ENCODE assay signal across 8 cellular contexts in genomic region chr4:82360298-82361177, GRCh38. TPM values are rescaled to one million over a fixed set of nuclear protein-coding genes. Genes with fewer than 3 reads are reported as not detected.
DNase-seq lines count a peak whose midpoint lies in the region; ATAC-seq, FAIRE-seq and TF ChIP-seq lines count a peak whose summit lies in the region.

No MANE protein-coding gene starts in this region.

- H3K27ac ChIP-seq in RWPE1 = no peak overlapping the region
- no peak overlapping the region; the same call in 1 of the 2 replicates for H3K27ac ChIP-seq in H1 (ENCODE audit: low read depth, low read length)

- H2BK12ac ChIP-seq in H1 (ENCODE audit: low read depth, low read length) = no peak overlapping the region

- TF ChIP-seq EP300 in H1 (IDR thresholded peaks at IDR 0.05; ENCODE audit: borderline replicate concordance in 1 of 2, low read depth in 2 of 2, low read length in 2 of 2) = no peak

- TF ChIP-seq CTCF in AG10803 (conservative IDR thresholded peaks at IDR 0.05; ENCODE audit: low read length) (peak; percentile 73), GM13977 (IDR thresholded peaks at IDR 0.05; ENCODE audit: extremely low read depth, insufficient read depth, missing control alignments) (peak; percentile 51), RWPE1 (conservative IDR thresholded peaks at IDR 0.05; ENCODE audit: low read depth) (peak; percentile 61), H1 (IDR thresholded peaks at IDR 0.05; ENCODE audit: control extremely low read depth in 1 of 3, insufficient read depth in 1 of 3, low read depth in 1 of 3, low read length in 3 of 3) (peak in 1 of 3 experiments; percentile 56; a peak in 2 of 4 replicates)

- H3K4me3 ChIP-seq in AG10803 (ENCODE audit: low read length) (no peak overlapping the region), H1 (ENCODE audit: extremely low read depth in 1 of 4, insufficient read depth in 2 of 4, low read depth in 3 of 4, low read length in 4 of 4) (no peak overlapping the region)

- H3K27me3 ChIP-seq in H1 (replicated peaks in 1 of 4; ENCODE audit: control insufficient read depth in 3 of 4, extremely low read depth in 1 of 4, insufficient read depth in 3 of 4, low read length in 3 of 4) = peaks cover 0 to 1% (median 0%) of the 10 kb centered on the region in 4 experiments; a peak in 1 of 7 replicates

- H3K36me3 ChIP-seq in H1 (ENCODE audit: control insufficient read depth in 2 of 4, insufficient read depth in 4 of 4, low read length in 3 of 4) = peaks cover 24 to 64% (median 31%) of the 10 kb centered on the region in 4 experiments

- H4K91ac ChIP-seq in H1 (replicated peaks; ENCODE audit: insufficient read length, low read length) = no peak overlapping the region

- no peaks in the 10 kb centered on the region; a peak in 1 of 7 replicates for H3K4me1 ChIP-seq in H1 (replicated peaks in 1 of 4; ENCODE audit: control insufficient read depth in 3 of 4, insufficient read depth in 4 of 4, low read length in 3 of 4)

- H3K79me2 ChIP-seq in H1 (ENCODE audit: control insufficient read depth in 1 of 2, insufficient read depth in 2 of 2, low read length in 2 of 2) = peaks cover 25 to 100% of the 10 kb centered on the region in 2 experiments

- H3K56ac ChIP-seq in H1 (replicated peaks; ENCODE audit: insufficient read length, low read depth, low read length) = no peak overlapping the region

- no peaks in the 10 kb centered on the region for H3K9me3 ChIP-seq in H1 (ENCODE audit: insufficient read depth in 2 of 2, low read depth in 1 of 2, low read length in 1 of 2)

- POLR2A ChIA-PET in RWPE1 (lab: Yijun Ruan, JAX; ENCODE audit: low non-redundant PET) = no interaction called here
- POLR2A ChIA-PET in H1 (lab: Charles Lee; ENCODE audit: partially characterized antibody) = interaction anchor here (0.9 to 9.1 kb wide), 11 partner anchors 8 to 69 kb away, joined by 3 to 104 read pairs (median 5); partner anchors contain the start of genes ENOPH1, HNRNPD and HNRNPDL

- H3K9ac ChIP-seq in H1 (replicated peaks in 1 of 4; ENCODE audit: extremely low read depth in 1 of 4, low read depth in 3 of 4, low read length in 3 of 4) = no peak overlapping the region

- ATAC-seq in HG03460 (IDR thresholded peaks at IDR 0.05; ENCODE audit: unreplicated experiment) = no peak

- CTCF ChIA-PET in RWPE1 (lab: Yijun Ruan, JAX) = interaction anchor here (0.7 to 1.8 kb wide), 7 partner anchors 11 to 92 kb away, joined by 3 to 10 read pairs (median 3); no protein-coding TSS in a partner anchor
- CTCF ChIA-PET in H1 (lab: Charles Lee; ENCODE audit: partially characterized antibody) = interaction anchor here (0.6 to 3.7 kb wide), 23 partner anchors 11 to 451 kb away, joined by 3 to 13 read pairs (median 4); no protein-coding TSS in a partner anchor

- in situ Hi-C loops in GM13977 (cut with MboI; ENCODE audit: low pct_unique_long_range_greater_than_20kb, low sequenced_read_pairs, unreplicated experiment) = no loop called here

- peak; percentile 45 to 56 for TF ChIP-seq RAD21 in H1 (IDR thresholded peaks at IDR 0.05 in 1 of 2, conservative IDR thresholded peaks at IDR 0.05 in 1 of 2; ENCODE audit: low read depth in 2 of 2, low read length in 2 of 2)

- TF ChIP-seq POLR2A in H1 (IDR thresholded peaks at IDR 0.05; ENCODE audit: control extremely low read depth in 1 of 2, low read depth in 2 of 2, low read length in 2 of 2) = no peak

- H4K8ac ChIP-seq in H1 (ENCODE audit: extremely low read depth, insufficient read depth, low read length) = no peak overlapping the region

- H3K18ac ChIP-seq in H1 (ENCODE audit: extremely low read depth, low read length) = no peak overlapping the region

- 91% methylated on average over 4 of the region's 4 CpGs; no CpG with 5 or more reads in 1 of the 2 experiments for WGBS in H1 (ENCODE audit: extremely low coverage in 1 of 2, insufficient coverage in 1 of 2, insufficient read length in 1 of 2, insufficient replicate concordance in 2 of 2, low coverage in 1 of 2, low lambda C conversion rate in 2 of 2, missing lambda C conversion rate in 1 of 2), 2 experiments

- no peak overlapping the region for H2BK120ac ChIP-seq in H1 (replicated peaks; ENCODE audit: low read depth, low read length)

- H2AK5ac ChIP-seq in H1 (ENCODE audit: low read depth, low read length) = no peak overlapping the region

- no peak overlapping the region for H3K4me2 ChIP-seq in H1 (ENCODE audit: insufficient read depth in 1 of 2, low read depth in 2 of 2, low read length in 2 of 2)

- H2BK5ac ChIP-seq in H1 (ENCODE audit: low read depth, low read length) = no peak overlapping the region

- peak; percentile 42 for FAIRE-seq in H1 (lab: Jason Lieb, UNC)

- H3K23ac ChIP-seq in H1 (ENCODE audit: insufficient read length) = no peak overlapping the region

- H4K20me1 ChIP-seq in H1 (replicated peaks in 1 of 2; ENCODE audit: control insufficient read depth in 1 of 2, insufficient read depth in 2 of 2, low read length in 2 of 2) = peaks cover 23 to 40% of the 10 kb centered on the region in 2 experiments

- H2BK20ac ChIP-seq in H1 (ENCODE audit: low read length) = no peak overlapping the region

- DNase-seq in AG10803 (ENCODE audit: low read depth) (no peak), GM13977 (ENCODE audit: low spot score) (no peak), RWPE1 (ENCODE audit: low spot score) (no peak), H1 (ENCODE audit: low read depth in 1 of 2, low spot score in 2 of 2) (no peak), myocyte (ENCODE audit: low read depth) (peak; percentile 48), NCI-H1694 treated with DMSO at 0.1 percent for 48 hours (lab: John Stamatoyannopoulos, UW) (no peak)
- DNase-seq in stimulated activated CD4-positive, alpha-beta T cell treated with anti-CD3 and anti-CD28 coated beads, Interleukin-4, amount 100 ng/mL, for 24 hours = no peak

- no peak overlapping the region for H2AFZ ChIP-seq in H1 (ENCODE audit: low read length)

- no peak overlapping the region for H4K5ac ChIP-seq in H1 (ENCODE audit: insufficient read length, low read depth, low read length)

- H2BK15ac ChIP-seq in H1 (ENCODE audit: low read length) = no peak overlapping the region

- H3K14ac ChIP-seq in H1 (ENCODE audit: insufficient read length) = no peak overlapping the region

- 0 out of 2 replicates have a peak, but pooled peaks cover 3% of the 10 kb centered on the region for H3K79me1 ChIP-seq in H1 (ENCODE audit: low read depth, low read length)

- no peaks in the 10 kb centered on the region for H3K23me2 ChIP-seq in H1 (ENCODE audit: low read depth, low read length)

- H3K4ac ChIP-seq in H1 (replicated peaks; ENCODE audit: insufficient read length, low read depth, low read length) = no peak overlapping the region

TF ChIP-seq in H1, 55 proteins besides CTCF, POLR2A, EP300 and RAD21:
- TF ChIP-seq SIX5 (IDR thresholded peaks at IDR 0.05; ENCODE audit: low read depth, low read length) (no peak), SUZ12 (IDR thresholded peaks at IDR 0.05; ENCODE audit: low read length) (no peak), SP1 (IDR thresholded peaks at IDR 0.05; ENCODE audit: low read depth, low read length) (no peak), ASH2L (IDR thresholded peaks at IDR 0.05; ENCODE audit: low read length) (no peak), CEBPB (IDR thresholded peaks at IDR 0.05; ENCODE audit: low read depth, low read length) (no peak), SIN3A (conservative IDR thresholded peaks at IDR 0.05 in 1 of 2, IDR thresholded peaks at IDR 0.05 in 1 of 2; ENCODE audit: low read depth in 1 of 2, low read length in 2 of 2) (no peak), RNF2 (IDR thresholded peaks at IDR 0.05; ENCODE audit: borderline replicate concordance, low read depth, low read length, missing control alignments, poor library complexity, severe bottlenecking) (no peak), FOSL1 (IDR thresholded peaks at IDR 0.05; ENCODE audit: insufficient read depth, low read depth, low read length) (no peak), TAF7 (optimal IDR thresholded peaks at IDR 0.05; ENCODE audit: borderline replicate concordance, low read depth, low read length) (no peak), PHF8 (conservative IDR thresholded peaks at IDR 0.05; ENCODE audit: low read depth, low read length) (no peak), JUND (IDR thresholded peaks at IDR 0.05; ENCODE audit: low read length) (no peak), KDM1A (IDR thresholded peaks at IDR 0.05; ENCODE audit: borderline replicate concordance, low read length) (no peak)

RNA-seq across cellular contexts. Expression of gene HNRNPD, which starts 13.3 kb away (rescaled TPM):
- 642 and 646 TPM in 2 replicates for total RNA-seq in H1 (2021; fragmentation: NEBNext Ultra II Directional; extraction: Animal tissue kit (Norgen Biotek cat#: 25700))
- 118 and 144 TPM in 2 replicates for polyA plus RNA-seq in H1 (2011; rRNA removed)
- 153 TPM for polyA plus RNA-seq in H1 (2011; cell fraction: cytosol; rRNA removed)
- polyA plus RNA-seq in H1 (2011; cell fraction: nucleus; rRNA removed) = 156 TPM
- 510 to 581 TPM (median 530 TPM) in 4 replicates for polyA plus RNA-seq in H1 (2012, experiment 1 of 2)
- 265 TPM for polyA plus RNA-seq in H1 (2012, experiment 2 of 2)
- 610 TPM for polyA plus RNA-seq in H1 (2013, experiment 1 of 2)
- 607 TPM for polyA plus RNA-seq in H1 (2013, experiment 2 of 2)
- 33.5 and 37.3 TPM in 2 replicates for polyA minus RNA-seq in H1 (2011; rRNA and poly(A)+ RNA removed)
- polyA minus RNA-seq in H1 (2011; cell fraction: cytosol; rRNA and poly(A)+ RNA removed) = 85.3 TPM
- 102 TPM for polyA minus RNA-seq in H1 (2011; cell fraction: nucleus; rRNA and poly(A)+ RNA removed)
- total RNA-seq in myocyte = 28.4 and 32.7 TPM in 2 replicates
- 102 TPM for polyA plus RNA-seq in myocyte (2012)

Comparison
In these comparisons a context has a peak if more than half of its experiments do, and no peak if none do; other contexts are left out.
1. RNA of gene HNRNPD, which starts 13.3 kb away (total RNA-seq): 642 to 646 TPM in H1; 28.4 to 32.7 TPM in myocyte; every median in the first group is over 10 times any median in the second.